In the genomic region with DNA sequence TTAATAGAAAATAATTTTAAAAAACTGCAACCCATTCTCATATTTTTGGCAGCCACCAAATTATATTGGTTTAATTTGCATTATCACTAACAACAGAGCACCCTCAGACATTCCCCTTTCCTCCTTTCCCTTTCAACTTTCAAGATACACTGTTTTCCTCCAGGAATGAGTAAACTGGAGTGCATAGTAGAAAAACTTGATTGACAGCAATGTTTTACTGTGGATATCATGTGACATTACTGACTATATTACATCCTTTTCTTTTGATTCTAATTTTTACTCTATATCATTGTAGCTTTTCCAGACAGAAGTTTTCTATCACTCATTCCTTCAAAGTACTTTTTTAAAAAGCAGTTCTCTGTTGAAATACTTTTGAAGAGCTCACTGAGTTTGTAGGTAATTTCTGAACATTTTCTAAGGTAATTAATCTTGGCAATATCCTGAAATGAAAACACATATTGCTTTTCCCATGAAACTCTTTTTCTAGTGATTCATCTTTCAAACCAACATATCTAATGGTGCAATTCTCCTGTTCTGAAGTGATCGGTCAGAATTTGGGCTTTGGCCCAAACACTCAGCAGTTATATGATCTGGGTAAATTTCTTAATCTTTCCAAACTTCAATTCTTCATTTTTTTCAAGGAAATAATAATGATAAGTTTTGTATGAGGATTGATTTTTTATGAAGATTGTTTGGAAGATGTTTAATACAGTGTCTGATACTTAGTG, we compare ENCODE assay signal across 17 cellular contexts.
A peak's percentile ranks its signal among the peaks of the same experiment; 100 is the strongest.
DNase-seq lines count a peak whose midpoint lies in the region; ATAC-seq and TF ChIP-seq lines count a peak whose summit lies in the region.
"Had no signal": no experiment of that assay in that cellular context is flagged by ENCODE, and none has a peak within 500 bp of the region (broad histone marks: within the 10 kb centered on the region; RNA-seq: fewer than 3 reads in every experiment).

No MANE protein-coding gene starts in this region.

- no peak overlapping the region for H3K9ac ChIP-seq in PC-3 (ENCODE audit: low read length)

- peak overlapping the region; percentile 73 for H3K27ac Mint-ChIP-seq in osteocyte (ENCODE audit: unreplicated experiment)

- H3F3A ChIP-seq in PC-3 (ENCODE audit: low read length, unreplicated experiment) = no peaks in the 10 kb centered on the region

- no peak overlapping the region for H3K4me2 ChIP-seq in PC-3 (ENCODE audit: low read length)
- H3K4me2 ChIP-seq: A549 had no signal

- H3K4me3 Mint-ChIP-seq in osteocyte (ENCODE audit: unreplicated experiment) = no peak overlapping the region

- H3K4me3 ChIP-seq in PC-3 (ENCODE audit: low read length) (no peak overlapping the region), epithelial cell of esophagus (ENCODE audit: low read length) (no peak overlapping the region)
- H3K4me3 ChIP-seq: A549, SJCRH30 had no signal

- peaks cover 23% of the 10 kb centered on the region for H3K4me1 Mint-ChIP-seq in osteocyte (ENCODE audit: unreplicated experiment)

- POLR2A ChIA-PET in PC-3 (lab: Charles Lee; ENCODE audit: unreplicated experiment) = no interaction called here

- H3K36me3 Mint-ChIP-seq in osteocyte (ENCODE audit: unreplicated experiment) = no peaks in the 10 kb centered on the region

- no peaks in the 10 kb centered on the region for H3K27me3 ChIP-seq in PC-3 (ENCODE audit: low read length)
- H3K27me3 ChIP-seq: SJCRH30 had no signal

- no peaks in the 10 kb centered on the region for H3K79me2 ChIP-seq in PC-3 (ENCODE audit: low read length)

- no TSS peak for BruUV-seq in PC-3 (replicated peaks; lab: Mats Ljungman, UMichigan)

- H3K36me3 ChIP-seq in PC-3 (ENCODE audit: low read depth, low read length) = no peaks in the 10 kb centered on the region
- H3K36me3 ChIP-seq: SJCRH30 had no signal

- peaks cover 9% of the 10 kb centered on the region for H3K4me1 ChIP-seq in PC-3 (ENCODE audit: insufficient read depth, low read length)
- H3K4me1 ChIP-seq: A549, Caco-2, SJCRH30 had no signal

- no peaks in the 10 kb centered on the region for H3K9me2 ChIP-seq in PC-3 (replicated peaks; ENCODE audit: low read length)

- peak; percentile 39 for DNase-seq in EH (ENCODE audit: low read depth)
- peak; percentile 60 for DNase-seq in PC-3
- DNase-seq in epithelial cell of esophagus (ENCODE audit: low read depth) = peak; percentile 26
- DNase-seq in osteocyte (ENCODE audit: extremely low spot score, unreplicated experiment) = no peak
- no peak for DNase-seq in activated CD4-positive, alpha-beta T cell treated with anti-CD3 and anti-CD28 coated beads, Interleukin-2, amount 50 U/mL, for 48 hours
- DNase-seq in GM20000 (ENCODE audit: low spot score) = no peak
- DNase-seq in SK-N-DZ (ENCODE audit: low spot score) = no peak
- DNase-seq: AML-193, Caco-2, DMS79 treated with DMSO at 0.1 percent for 48 hours, GDM1, NCI-H1417 treated with DMSO at 0.1 percent for 48 hours, NCI-H2029 treated with DMSO at 0.1 percent for 48 hours, NCI-H510A treated with DMSO at 0.1 percent for 48 hours, SJCRH30 had no signal

- H3K9me3 ChIP-seq in PC-3 (ENCODE audit: low read length) = no peaks in the 10 kb centered on the region
- H3K9me3 ChIP-seq: A549, Caco-2, SJCRH30 had no signal

- no peak for TF ChIP-seq CTCF in PC-3 (conservative IDR thresholded peaks at IDR 0.05; ENCODE audit: low read depth, low read length)
- no peak for TF ChIP-seq CTCF in epithelial cell of esophagus (IDR thresholded peaks at IDR 0.05; ENCODE audit: insufficient read depth, low read depth, low read length, missing control alignments)
- no peak for TF ChIP-seq CTCF in osteocyte (IDR thresholded peaks at IDR 0.05)
- no peak for TF ChIP-seq CTCF in GM20000 (IDR thresholded peaks at IDR 0.05; ENCODE audit: extremely low read depth, missing control alignments)

- intact Hi-C loops in PC-3 (cut with micrococcal nuclease) = no loop called here

- H3K27ac ChIP-seq in PC-3 (ENCODE audit: low read length) = no peak overlapping the region
- H3K27ac ChIP-seq: A549, SJCRH30 had no signal

- H2AFZ ChIP-seq in PC-3 (ENCODE audit: low read length) = no peak overlapping the region

- ATAC-seq in PC-3 = peak; percentile 27; the same call in 1 of the 2 replicates
- ATAC-seq: A549, HepG2 had no signal

- CTCF ChIA-PET in PC-3 (lab: Charles Lee) = no interaction called here

- peaks cover 16% of the 10 kb centered on the region for H3K9me3 Mint-ChIP-seq in osteocyte (ENCODE audit: unreplicated experiment)

- no peaks in the 10 kb centered on the region for H3K27me3 Mint-ChIP-seq in osteocyte (ENCODE audit: unreplicated experiment)

- H4K20me1 ChIP-seq in PC-3 (ENCODE audit: low read length) = no peaks in the 10 kb centered on the region

Comparison
In these comparisons a context has a peak if more than half of its experiments do, and no peak if none do; other contexts are left out.
1. DNase-seq: peak in EH (single experiment), PC-3 (single experiment) and epithelial cell of esophagus (single experiment); none in osteocyte (single experiment), activated CD4-positive, alpha-beta T cell treated with anti-CD3 and anti-CD28 coated beads, Interleukin-2, amount 50 U/mL, for 48 hours (0 of 2), GM20000 (single experiment) and SK-N-DZ (single experiment).